In genomic region chr7:139644191-139644590, GRCh38 we compare ENCODE assay signal across 22 cellular contexts.
DNase-seq lines count a peak whose midpoint lies in the region; ATAC-seq and TF ChIP-seq lines count a peak whose summit lies in the region.
"Had no signal": no experiment of that assay in that cellular context is flagged by ENCODE, and none has a peak within 500 bp of the region (broad histone marks: within the 10 kb centered on the region; RNA-seq: fewer than 3 reads in every experiment).

No MANE protein-coding gene starts in this region.

- H3K27me3 ChIP-seq in mesenchymal stem cell (ENCODE audit: control insufficient read depth in 1 of 2, insufficient read depth in 1 of 2, low read length in 2 of 2) (no peaks in the 10 kb centered on the region), thymus (ENCODE audit: control insufficient read depth, insufficient read depth) (no peaks in the 10 kb centered on the region)
- H3K27me3 ChIP-seq: ascending aorta, left lung, testis had no signal

- H3K4me2 ChIP-seq in mesenchymal stem cell (ENCODE audit: low read length, poor library complexity, severe bottlenecking): no peak overlapping the region
- H3K4me2 ChIP-seq: GM23338 had no signal

- POLR2A ChIA-PET in WTC11 (lab: Charles Lee): no interaction called here
- POLR2A ChIA-PET in activated CD4-positive, alpha-beta memory T cell treated with anti-CD3 and anti-CD28 coated beads for 36 hours (lab: Charles Lee): no interaction called here

- H3K4me1 Mint-ChIP-seq in activated naive CD4-positive, alpha-beta T cell treated with anti-CD3 and anti-CD28 coated beads for 36 hours (ENCODE audit: low read depth): peaks cover 71% of the 10 kb centered on the region
- peaks cover 26% of the 10 kb centered on the region for H3K4me1 Mint-ChIP-seq in WTC11
- H3K4me1 Mint-ChIP-seq in activated CD4-positive, alpha-beta memory T cell treated with anti-CD3 and anti-CD28 coated beads for 36 hours (ENCODE audit: low read depth): peaks cover 37% of the 10 kb centered on the region

- no peak overlapping the region for H4K8ac ChIP-seq in mesenchymal stem cell (ENCODE audit: low read length)

- no peaks in the 10 kb centered on the region for H3K36me3 Mint-ChIP-seq in activated naive CD4-positive, alpha-beta T cell treated with anti-CD3 and anti-CD28 coated beads for 36 hours (ENCODE audit: low read depth)
- no peaks in the 10 kb centered on the region for H3K36me3 Mint-ChIP-seq in WTC11
- H3K36me3 Mint-ChIP-seq in activated CD4-positive, alpha-beta memory T cell treated with anti-CD3 and anti-CD28 coated beads for 36 hours: no peaks in the 10 kb centered on the region

- H3K9me3 ChIP-seq in mesenchymal stem cell (ENCODE audit: control insufficient read depth, low read length) (no peaks in the 10 kb centered on the region), thymus (ENCODE audit: control insufficient read depth) (no peaks in the 10 kb centered on the region)
- H3K9me3 ChIP-seq: ascending aorta, left lung, testis had no signal

- no peak overlapping the region for H3K23ac ChIP-seq in mesenchymal stem cell (ENCODE audit: low read length in 2 of 2)

- H3K79me1 ChIP-seq in mesenchymal stem cell (replicated peaks; ENCODE audit: low read length, poor library complexity, severe bottlenecking): peaks cover 33% of the 10 kb centered on the region

- H3K9ac ChIP-seq in mesenchymal stem cell (ENCODE audit: low read length): no peak overlapping the region

- no peak for ATAC-seq in WTC11
- ATAC-seq: GM23338, HepG2, left lung, sciatic nerve had no signal

- H3K4me1 ChIP-seq in mesenchymal stem cell (ENCODE audit: control insufficient read depth, insufficient read depth, low read depth, low read length): peaks cover 18% of the 10 kb centered on the region
- peaks cover 36% of the 10 kb centered on the region for H3K4me1 ChIP-seq in thymus (ENCODE audit: control insufficient read depth, insufficient read depth, low read length)
- H3K4me1 ChIP-seq: testis had no signal

- 87% methylated on average over 5 of the region's 5 CpGs for WGBS in mesenchymal stem cell
- WGBS in thymus: 50% methylated on average over 5 of the region's 5 CpGs

- no peak overlapping the region for H2AK5ac ChIP-seq in mesenchymal stem cell (ENCODE audit: low read length, severe bottlenecking)

- H2BK5ac ChIP-seq in mesenchymal stem cell (ENCODE audit: low read depth, low read length, poor library complexity, severe bottlenecking): no peak overlapping the region

- H2BK15ac ChIP-seq in mesenchymal stem cell (ENCODE audit: low read depth, poor library complexity, severe bottlenecking): no peak overlapping the region

- no peak overlapping the region for H2AFZ ChIP-seq in mesenchymal stem cell (ENCODE audit: low read depth, low read length)
- H2AFZ ChIP-seq: GM23338 had no signal

- H3K36me3 ChIP-seq in mesenchymal stem cell (ENCODE audit: control insufficient read depth in 1 of 2, insufficient read depth in 2 of 2, low read depth in 1 of 2, low read length in 2 of 2) (peaks cover 6 to 30% of the 10 kb centered on the region in 2 experiments), thymus (ENCODE audit: control insufficient read depth, insufficient read depth) (no peaks in the 10 kb centered on the region)
- H3K36me3 ChIP-seq: ascending aorta had no signal

- peak; percentile 47 for DNase-seq in activated naive CD4-positive, alpha-beta T cell treated with anti-CD3 and anti-CD28 coated beads for 36 hours
- no peak for DNase-seq in activated naive CD4-positive, alpha-beta T cell treated with Interleukin-2 at 50 U/mL for 16 hours
- no peak for DNase-seq in WTC11 (ENCODE audit: low spot score)
- no peak for DNase-seq in mesenchymal stem cell
- DNase-seq in activated CD4-positive, alpha-beta memory T cell treated with anti-CD3 and anti-CD28 coated beads for 36 hours: no peak
- DNase-seq in HCEC 1CT: no peak
- DNase-seq: activated effector memory CD4-positive, alpha-beta T cell treated with Interleukin-2 at 50 U/mL for 16 hours; CD4-positive, alpha-beta memory T cell; central memory CD4-positive, alpha-beta T cell; left lung; NCI-H524 treated with DMSO at 0.1 percent for 48 hours; testis had no signal

- no peak overlapping the region for H3K4ac ChIP-seq in mesenchymal stem cell (ENCODE audit: low read depth in 1 of 2, low read length in 2 of 2)

- no peak overlapping the region for H3K4me3 ChIP-seq in mesenchymal stem cell (ENCODE audit: insufficient read depth in 1 of 2, low read depth in 1 of 2, low read length in 2 of 2)
- H3K4me3 ChIP-seq in thymus (ENCODE audit: low read length): no peak overlapping the region
- H3K4me3 ChIP-seq: ascending aorta, GM23338, left lung, SK-N-MC, testis had no signal

- H3K14ac ChIP-seq in mesenchymal stem cell (ENCODE audit: low read length in 2 of 2): peak overlapping the region in 1 of 2 experiments; percentile 44

- H3K27ac Mint-ChIP-seq in activated naive CD4-positive, alpha-beta T cell treated with anti-CD3 and anti-CD28 coated beads for 36 hours: no peak overlapping the region
- peak overlapping the region; percentile 20 for H3K27ac Mint-ChIP-seq in WTC11
- H3K27ac Mint-ChIP-seq in activated CD4-positive, alpha-beta memory T cell treated with anti-CD3 and anti-CD28 coated beads for 36 hours: no peak overlapping the region
- H3K27ac Mint-ChIP-seq: GM23338 had no signal

- no peak overlapping the region for H3K4me3 Mint-ChIP-seq in activated naive CD4-positive, alpha-beta T cell treated with anti-CD3 and anti-CD28 coated beads for 36 hours
- H3K4me3 Mint-ChIP-seq in WTC11: no peak overlapping the region
- H3K4me3 Mint-ChIP-seq in activated CD4-positive, alpha-beta memory T cell treated with anti-CD3 and anti-CD28 coated beads for 36 hours: no peak overlapping the region
- H3K4me3 Mint-ChIP-seq: CD4-positive, alpha-beta memory T cell; GM23338; nephron had no signal

- no peak overlapping the region for H3K18ac ChIP-seq in mesenchymal stem cell (ENCODE audit: low read depth in 1 of 2, low read length in 2 of 2)

- no peak overlapping the region for H2BK120ac ChIP-seq in mesenchymal stem cell (ENCODE audit: low read depth, low read length)

- no peak for TF ChIP-seq CTCF in WTC11 (IDR thresholded peaks at IDR 0.05)

- CTCF ChIA-PET in activated naive CD4-positive, alpha-beta T cell treated with anti-CD3 and anti-CD28 coated beads for 36 hours (lab: Charles Lee): interaction anchor here (0.9 to 5.7 kb wide), 5 partner anchors 7 to 359 kb away, joined by 4 to 120 read pairs (median 38); no protein-coding TSS in a partner anchor
- CTCF ChIA-PET in WTC11 (lab: Charles Lee): interaction anchor here (0.9 to 3.6 kb wide), 4 partner anchors 14 to 362 kb away, joined by 3 to 20 read pairs (median 10); no protein-coding TSS in a partner anchor
- CTCF ChIA-PET in activated CD4-positive, alpha-beta memory T cell treated with anti-CD3 and anti-CD28 coated beads for 36 hours (lab: Charles Lee): interaction anchor here (0.9 to 5.2 kb wide), 7 partner anchors 8 to 358 kb away, joined by 3 to 200 read pairs (median 27); no protein-coding TSS in a partner anchor

- H3K27ac ChIP-seq in mesenchymal stem cell (ENCODE audit: low read length, poor library complexity, severe bottlenecking): no peak overlapping the region
- peak overlapping the region; percentile 64 for H3K27ac ChIP-seq in thymus (ENCODE audit: low read depth)
- H3K27ac ChIP-seq: ascending aorta, epithelial cell of prostate, HL-60, left lung, RWPE1, SK-N-MC, testis had no signal

- no peaks in the 10 kb centered on the region for H3K9me3 Mint-ChIP-seq in activated naive CD4-positive, alpha-beta T cell treated with anti-CD3 and anti-CD28 coated beads for 36 hours
- no peaks in the 10 kb centered on the region for H3K9me3 Mint-ChIP-seq in WTC11
- H3K9me3 Mint-ChIP-seq in activated CD4-positive, alpha-beta memory T cell treated with anti-CD3 and anti-CD28 coated beads for 36 hours: no peaks in the 10 kb centered on the region
- H3K9me3 Mint-ChIP-seq: CD4-positive, alpha-beta memory T cell; GM23338; nephron had no signal

- H4K91ac ChIP-seq in mesenchymal stem cell (ENCODE audit: low read length): peak overlapping the region; percentile 34

- peak overlapping the region in 1 of 2 experiments; percentile 29 for H2BK12ac ChIP-seq in mesenchymal stem cell (ENCODE audit: low read length in 2 of 2)

- no peaks in the 10 kb centered on the region for H3K27me3 Mint-ChIP-seq in activated naive CD4-positive, alpha-beta T cell treated with anti-CD3 and anti-CD28 coated beads for 36 hours (ENCODE audit: low read depth)
- H3K27me3 Mint-ChIP-seq in WTC11 (ENCODE audit: low read depth): no peaks in the 10 kb centered on the region
- H3K27me3 Mint-ChIP-seq in activated CD4-positive, alpha-beta memory T cell treated with anti-CD3 and anti-CD28 coated beads for 36 hours: no peaks in the 10 kb centered on the region
- H3K27me3 Mint-ChIP-seq: CD4-positive, alpha-beta memory T cell had no signal

- intact Hi-C loops in activated naive CD4-positive, alpha-beta T cell treated with anti-CD3 and anti-CD28 coated beads for 36 hours (cut with micrococcal nuclease): no loop called here
- intact Hi-C loops in activated CD4-positive, alpha-beta memory T cell treated with anti-CD3 and anti-CD28 coated beads for 36 hours (cut with micrococcal nuclease): no loop called here

TF ChIP-seq in WTC11, 78 proteins besides CTCF, POLR2A, EP300 and RAD21:
- TF ChIP-seq CREB1 (CRISPR knock-in tag; IDR thresholded peaks at IDR 0.05): no peak
- TF ChIP-seq ZNF416 (CRISPR knock-in tag; IDR thresholded peaks at IDR 0.05): no peak
- no peak for TF ChIP-seq NFE2L1 (CRISPR knock-in tag; IDR thresholded peaks at IDR 0.05)
